1 cellular context compared by ENCODE assay signal in the genomic region with DNA sequence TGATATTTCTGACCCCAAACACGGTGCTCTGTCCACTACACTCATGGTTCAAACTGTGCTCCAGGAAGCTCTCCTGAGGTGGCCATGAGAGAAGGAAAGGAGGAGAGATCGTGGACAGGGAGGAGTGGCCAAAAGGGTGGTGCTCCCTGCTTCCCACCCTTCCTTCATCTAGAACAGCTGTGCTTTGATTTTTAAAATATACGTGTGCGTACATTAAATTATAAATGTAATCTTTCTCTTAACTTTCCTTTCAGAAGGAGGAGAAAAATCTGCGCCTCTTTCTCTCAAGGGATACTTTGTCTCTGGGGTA.
TF ChIP-seq lines count a peak whose summit lies in the region.

No MANE protein-coding gene starts in this region.

TF ChIP-seq in H1, 55 proteins besides CTCF, POLR2A, EP300 and RAD21:
- no peak for TF ChIP-seq USF2 (IDR thresholded peaks at IDR 0.05; ENCODE audit: low read length)
- TF ChIP-seq SIN3A (conservative IDR thresholded peaks at IDR 0.05 in 1 of 2, IDR thresholded peaks at IDR 0.05 in 1 of 2; ENCODE audit: low read depth in 1 of 2, low read length in 2 of 2) = no peak
- TF ChIP-seq CREB1 (IDR thresholded peaks at IDR 0.05) = no peak
- no peak for TF ChIP-seq TAF7 (optimal IDR thresholded peaks at IDR 0.05; ENCODE audit: borderline replicate concordance, low read depth, low read length)
- no peak for TF ChIP-seq KDM1A (IDR thresholded peaks at IDR 0.05; ENCODE audit: borderline replicate concordance, low read length)
